ENCODE assay signal across 8 cellular contexts in the genomic region with DNA sequence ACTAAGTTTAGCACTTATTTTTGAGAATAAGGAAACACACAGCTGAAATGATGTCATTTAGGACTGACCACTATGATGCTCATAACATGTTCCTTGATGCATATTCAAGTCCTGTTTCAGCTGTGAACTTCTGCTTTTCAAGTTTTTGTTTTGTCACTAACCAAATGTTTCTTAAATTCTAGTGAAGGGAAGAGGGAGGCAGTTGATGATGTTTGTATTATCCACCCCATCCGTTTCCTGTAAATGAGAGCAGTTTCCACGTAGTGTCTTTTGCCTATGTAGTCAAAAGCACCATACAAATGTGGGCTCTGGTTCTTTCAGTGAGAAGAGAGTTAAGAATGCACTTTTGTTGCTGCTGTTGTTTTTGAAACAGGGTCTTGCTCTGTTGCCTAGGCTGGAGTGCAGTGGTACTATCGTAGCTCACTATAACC.
DNase-seq lines count a peak whose midpoint lies in the region; ATAC-seq, FAIRE-seq and TF ChIP-seq lines count a peak whose summit lies in the region.

No MANE protein-coding gene starts in this region.

- peak; percentile 79 for ATAC-seq in CD8-positive, alpha-beta T cell
- peak; percentile 46 for ATAC-seq in GM19467 (IDR thresholded peaks at IDR 0.05; ENCODE audit: unreplicated experiment)
- ATAC-seq in HG03457 (IDR thresholded peaks at IDR 0.05; ENCODE audit: unreplicated experiment) = peak; percentile 47

- H3K4me1 Mint-ChIP-seq in CD8-positive, alpha-beta T cell (ENCODE audit: low read depth) = peaks cover 45% of the 10 kb centered on the region

- no peaks in the 10 kb centered on the region for H3K36me3 ChIP-seq in CD8-positive, alpha-beta T cell (ENCODE audit: insufficient read depth, low read length)
- no peaks in the 10 kb centered on the region for H3K36me3 ChIP-seq in bronchial epithelial cell (ENCODE audit: control insufficient read depth, insufficient read depth, low read length)
- H3K36me3 ChIP-seq in tibial nerve = no peaks in the 10 kb centered on the region
- no peaks in the 10 kb centered on the region for H3K36me3 ChIP-seq in prostate gland

- no peaks in the 10 kb centered on the region for H3K27me3 Mint-ChIP-seq in CD8-positive, alpha-beta T cell (ENCODE audit: low read depth)

- H3K9me3 Mint-ChIP-seq in CD8-positive, alpha-beta T cell = no peaks in the 10 kb centered on the region

- peak overlapping the region; percentile 86 for H3K27ac Mint-ChIP-seq in CD8-positive, alpha-beta T cell

- TF ChIP-seq EP300 in tibial nerve (IDR thresholded peaks at IDR 0.05) = peak; percentile 66 to 85

- no peaks in the 10 kb centered on the region for H3K27me3 ChIP-seq in CD8-positive, alpha-beta T cell (ENCODE audit: insufficient read depth, low read length)
- no peaks in the 10 kb centered on the region for H3K27me3 ChIP-seq in bronchial epithelial cell (ENCODE audit: control insufficient read depth, insufficient read depth, low read length)
- H3K27me3 ChIP-seq in tibial nerve = no peaks in the 10 kb centered on the region
- no peaks in the 10 kb centered on the region for H3K27me3 ChIP-seq in prostate gland (replicated peaks; ENCODE audit: insufficient read depth)

- H3K4me3 Mint-ChIP-seq in CD8-positive, alpha-beta T cell = peak overlapping the region; percentile 20

- CTCF ChIA-PET in CD8-positive, alpha-beta T cell (lab: Charles Lee) = interaction anchor here (0.6 kb wide), 1 partner anchor 72 kb away, joined by 5 read pairs; no protein-coding TSS in a partner anchor

- H3K4me1 ChIP-seq in CD8-positive, alpha-beta T cell (ENCODE audit: insufficient read depth, low read length) = peaks cover 21% of the 10 kb centered on the region
- peaks cover 0 to 46% (median 15%) of the 10 kb centered on the region in 4 donors for H3K4me1 ChIP-seq in tibial nerve
- no peaks in the 10 kb centered on the region for H3K4me1 ChIP-seq in prostate gland (replicated peaks)

- no peak overlapping the region for H3K4me3 ChIP-seq in CD8-positive, alpha-beta T cell (ENCODE audit: low read depth, low read length)
- H3K4me3 ChIP-seq in bronchial epithelial cell (ENCODE audit: low read depth, low read length) (no peak overlapping the region), tibial nerve (no peak overlapping the region), prostate gland (no peak overlapping the region)

- H3K27ac ChIP-seq in CD8-positive, alpha-beta T cell (ENCODE audit: low read depth, low read length) = peak overlapping the region; percentile 29
- H3K27ac ChIP-seq in tibial nerve (peak overlapping the region in 3 of 4 donors; percentile 63 to 68 (median 66)), prostate gland (no peak overlapping the region)

- peak; percentile 55 for FAIRE-seq in bronchial epithelial cell (lab: Jason Lieb, UNC)

- intact Hi-C loops in CD8-positive, alpha-beta T cell (cut with DNase I, micrococcal nuclease) = no loop called here
- intact Hi-C loops in prostate gland (cut with DNase I) = no loop called here

- no peak for TF ChIP-seq CTCF in CD8-positive, alpha-beta T cell (IDR thresholded peaks at IDR 0.05)
- no peak for TF ChIP-seq CTCF in bronchial epithelial cell (IDR thresholded peaks at IDR 0.05; ENCODE audit: insufficient read depth, low read length, severe bottlenecking)
- no peak for TF ChIP-seq CTCF in tibial nerve (IDR thresholded peaks at IDR 0.05)
- TF ChIP-seq CTCF in prostate gland (IDR thresholded peaks at IDR 0.05) = no peak

- no peak for DNase-seq in CD8-positive, alpha-beta T cell
- DNase-seq in bronchial epithelial cell (ENCODE audit: low read depth) (no peak), tibial nerve (ENCODE audit: low spot score in 2 of 2) (no peak), prostate gland (ENCODE audit: low spot score) (no peak), DMS114 treated with DMSO at 0.1 percent for 48 hours (lab: John Stamatoyannopoulos, UW; ENCODE audit: unreplicated experiment) (no peak), DMS53 treated with DMSO at 0.1 percent for 48 hours (lab: John Stamatoyannopoulos, UW; ENCODE audit: unreplicated experiment) (no peak)

- TF ChIP-seq POLR2A in tibial nerve (IDR thresholded peaks at IDR 0.05) (no peak), prostate gland (IDR thresholded peaks at IDR 0.05) (no peak)

- no peaks in the 10 kb centered on the region for H3K36me3 Mint-ChIP-seq in CD8-positive, alpha-beta T cell

- 22 to 25% methylated on average over 3 of the region's 3 CpGs for WGBS in tibial nerve, 2 donors
- 75% methylated on average over 3 of the region's 3 CpGs for WGBS in prostate gland

- POLR2A ChIA-PET in CD8-positive, alpha-beta T cell (lab: Charles Lee) = no interaction called here

- H3K9me3 ChIP-seq in CD8-positive, alpha-beta T cell (ENCODE audit: low read length) = no peaks in the 10 kb centered on the region
- H3K9me3 ChIP-seq in tibial nerve (no peaks in the 10 kb centered on the region), prostate gland (no peaks in the 10 kb centered on the region)

Comparison
In these comparisons a context has a peak if more than half of its experiments do, and no peak if none do; other contexts are left out.
1. H3K27ac ChIP-seq: peak in CD8-positive, alpha-beta T cell (single experiment) and tibial nerve (3 of 4); none in prostate gland (0 of 2).
2. Peak in every context shown above with its lines, with median percentiles within 50 percentile points of each other: ATAC-seq.